In genomic region chr6:90819483-90819882, GRCh38 we compare ENCODE assay signal across 23 cellular contexts.
"Had no signal": no experiment of that assay in that cellular context is flagged by ENCODE, and none has a peak within 500 bp of the region (broad histone marks: within the 10 kb centered on the region; RNA-seq: fewer than 3 reads in every experiment).

No MANE protein-coding gene starts in this region.

- H3K36me3 Mint-ChIP-seq: immature natural killer cell, natural killer cell had no signal

- ATAC-seq: left cardiac atrium, natural killer cell, right lobe of liver had no signal

- H3K27me3 Mint-ChIP-seq: progenitor cell of endocrine pancreas had no signal

- DNase-seq: colonic mucosa; dermis blood vessel endothelial cell; effector CD4-positive, alpha-beta T cell; endodermal cell; erythroblast; foreskin keratinocyte; immature natural killer cell; kidney; left cardiac atrium; left ventricle myocardium inferior; natural killer cell; nucleus accumbens; ovary; right lobe of liver; small intestine; stimulated activated CD4-positive, alpha-beta T cell treated with anti-CD3 and anti-CD28 coated beads, Interleukin-12 subunit alpha, Interleukin-12 subunit beta, amount 100 ng/mL, for 4 hours; stimulated activated naive CD4-positive, alpha-beta T cell; trophoblast cell had no signal

- H3K4me3 Mint-ChIP-seq: endodermal cell, immature natural killer cell, natural killer cell, neural crest cell had no signal

- H3K4me1 Mint-ChIP-seq: immature natural killer cell, natural killer cell, neural crest cell had no signal

- H3K4me3 ChIP-seq: colonic mucosa, left ventricle myocardium inferior, lung, ovary, right lobe of liver had no signal

- H3K9me3 ChIP-seq: colonic mucosa, ovary, right lobe of liver had no signal

- H3K4me1 ChIP-seq: colonic mucosa, foreskin keratinocyte, left ventricle myocardium inferior, right lobe of liver had no signal

- H3K36me3 ChIP-seq: colonic mucosa, left ventricle myocardium inferior, ovary, right lobe of liver had no signal

- H3K27ac ChIP-seq: colonic mucosa, foreskin keratinocyte, left ventricle myocardium inferior, ovary, right lobe of liver had no signal

- H3K27ac Mint-ChIP-seq: endodermal cell, immature natural killer cell, natural killer cell, progenitor cell of endocrine pancreas had no signal

- FAIRE-seq: endothelial cell of umbilical vein, kidney, small intestine, urothelium cell line had no signal

- H3K27me3 ChIP-seq: colonic mucosa, foreskin keratinocyte, ovary, right lobe of liver had no signal
